Comparison of ENCODE assay signal across 18 cellular contexts in the genomic region with DNA sequence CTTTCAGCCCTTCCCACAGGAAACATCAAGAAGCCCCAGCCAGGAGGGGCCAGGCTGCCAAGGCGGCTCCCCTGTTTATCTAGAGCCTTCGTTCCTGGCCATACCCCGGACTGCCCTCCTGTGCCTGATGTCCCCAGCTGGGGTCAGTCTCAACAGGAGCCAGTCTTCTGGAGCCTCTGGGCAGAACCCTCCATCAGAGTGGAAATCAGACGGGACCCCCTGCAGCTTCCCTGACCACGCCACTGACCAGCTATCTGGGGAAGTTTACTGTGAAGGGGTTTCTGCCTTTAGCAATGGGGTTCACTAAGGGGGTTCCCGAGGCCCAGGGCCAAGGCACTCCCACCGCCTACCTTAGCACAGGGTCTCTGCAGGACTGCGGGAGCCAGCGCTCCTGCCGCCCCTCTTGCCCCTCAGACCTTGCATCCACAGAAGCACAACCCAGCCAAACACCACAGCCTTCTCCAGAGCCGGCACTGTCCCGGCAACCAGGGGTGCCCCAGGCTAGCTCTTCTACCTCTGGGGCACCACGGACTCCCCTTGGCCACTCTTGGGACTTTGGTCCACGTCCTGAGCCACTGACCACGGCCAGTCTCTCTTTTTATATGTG. TPM values are rescaled to one million over a fixed set of nuclear protein-coding genes. Genes with fewer than 3 reads are reported as not detected.
DNase-seq lines count a peak whose midpoint lies in the region; ATAC-seq, FAIRE-seq and TF ChIP-seq lines count a peak whose summit lies in the region.
"Had no signal": no experiment of that assay in that cellular context is flagged by ENCODE, and none has a peak within 500 bp of the region (broad histone marks: within the 10 kb centered on the region; RNA-seq: fewer than 3 reads in every experiment).

No MANE protein-coding gene starts in this region.

- H3K4me1 ChIP-seq in adrenal gland (replicated peaks in 1 of 2) (peaks cover 5 to 18% of the 10 kb centered on the region in 2 donors), osteoblast (ENCODE audit: insufficient read depth, low read length) (peaks cover 21% of the 10 kb centered on the region)

- intact Hi-C loops in adrenal gland (cut with DNase I), result no loop called here

- peaks cover 9% of the 10 kb centered on the region for H3K36me3 ChIP-seq in H7 (replicated peaks; ENCODE audit: control insufficient read depth, insufficient read depth, low read length)
- peaks cover 0 to 35% of the 10 kb centered on the region in 2 donors for H3K36me3 ChIP-seq in adrenal gland (replicated peaks in 1 of 2)
- H3K36me3 ChIP-seq in osteoblast (ENCODE audit: insufficient read depth, low read length), result peaks cover 43% of the 10 kb centered on the region

- ATAC-seq in GM19452 (IDR thresholded peaks at IDR 0.05; ENCODE audit: unreplicated experiment) (no peak), GM19328 (IDR thresholded peaks at IDR 0.05; ENCODE audit: unreplicated experiment) (no peak)
- ATAC-seq: GM12878 had no signal

- WGBS in adrenal gland, 4 donors, result 89 to 94% (median 91%) methylated on average over 11 to 15 of the region's 15 CpGs

- no peak for TF ChIP-seq POLR2A in adrenal gland (IDR thresholded peaks at IDR 0.05)

- H3K4me3 ChIP-seq in H7 (ENCODE audit: insufficient read depth, low read depth, low read length), result no peak overlapping the region
- H3K4me3 ChIP-seq in adrenal gland, result no peak overlapping the region
- H3K4me3 ChIP-seq in osteoblast (ENCODE audit: insufficient read depth, low read length), result no peak overlapping the region
- H3K4me3 ChIP-seq: BLaER1 treated with 17β-estradiol and CSF1 and Interleukin-3, amounts not matched to agents 10 nM and 100 nM; GM12878; GM23248 had no signal

- no peak overlapping the region for H2AFZ ChIP-seq in osteoblast (ENCODE audit: low read length)
- H2AFZ ChIP-seq: GM23248 had no signal

- H3K4me2 ChIP-seq in osteoblast (ENCODE audit: insufficient read depth, low read length), result no peak overlapping the region
- H3K4me2 ChIP-seq: KMS-11 had no signal

- H3K27me3 ChIP-seq in H7 (ENCODE audit: control insufficient read depth, insufficient read depth, low read length) (no peaks in the 10 kb centered on the region), adrenal gland (no peaks in the 10 kb centered on the region), osteoblast (ENCODE audit: insufficient read depth, low read length) (no peaks in the 10 kb centered on the region)
- H3K27me3 ChIP-seq: BLaER1 treated with 17β-estradiol and CSF1 and Interleukin-3, amounts not matched to agents 10 nM and 100 nM had no signal

- DNase-seq in activated CD8-positive, alpha-beta memory T cell treated with anti-CD3 and anti-CD28 coated beads, Interleukin-2, amount 50 U/mL, for 48 hours, result peak; percentile 47
- no peak for DNase-seq in activated CD8-positive, alpha-beta memory T cell treated with anti-CD3 and anti-CD28 coated beads for 24 hours
- DNase-seq in H7 (peak; percentile 45), adrenal gland (peak in 4 of 7 donors; percentile 15 to 53 (median 23)), osteoblast (ENCODE audit: insufficient read length, low spot score, missing footprints) (peak; percentile 67), urothelium cell line (ENCODE audit: low spot score) (no peak)
- DNase-seq: GDM1, GM23248, NCI-H1092, NCI-H2081 treated with DMSO at 0.1 percent for 48 hours, NCI-H510A, NCI-H774 had no signal

- H4K20me1 ChIP-seq in osteoblast (ENCODE audit: insufficient read depth, low read length), result peaks cover 9% of the 10 kb centered on the region

- H3K27ac ChIP-seq in adrenal gland, result no peak overlapping the region
- no peak overlapping the region for H3K27ac ChIP-seq in osteoblast (ENCODE audit: low read depth, low read length)
- H3K27ac ChIP-seq: BLaER1 treated with 17β-estradiol and CSF1 and Interleukin-3, amounts not matched to agents 10 nM and 100 nM; GM23248; KMS-11 had no signal

- TF ChIP-seq CTCF in adrenal gland (IDR thresholded peaks at IDR 0.05), result no peak
- TF ChIP-seq CTCF in osteoblast (IDR thresholded peaks at IDR 0.05; ENCODE audit: extremely low read depth, low read depth, low read length), result no peak

- FAIRE-seq in urothelium cell line (lab: Jason Lieb, UNC), result no peak
- FAIRE-seq: A204.1, GM12878 had no signal

- H3K79me2 ChIP-seq in osteoblast (ENCODE audit: insufficient read depth, low read length), result peaks cover 17% of the 10 kb centered on the region

- no peaks in the 10 kb centered on the region for H3K9me3 ChIP-seq in adrenal gland (replicated peaks in 1 of 3)
- H3K9me3 ChIP-seq in osteoblast (ENCODE audit: low read depth, low read length), result no peaks in the 10 kb centered on the region
- H3K9me3 ChIP-seq: BLaER1 treated with 17β-estradiol and CSF1 and Interleukin-3, amounts not matched to agents 10 nM and 100 nM had no signal

RNA-seq across cellular contexts. Expression of a gene that starts 3.5 kb away (rescaled TPM):
- total RNA-seq in H7 (2014; rRNA removed; shearing (Covaris generic)), result 36.8 and 38.8 TPM in 2 replicates
- 100 to 1,000 TPM; 116 to 285 (median 184) TPM for total RNA-seq in adrenal gland
- polyA plus RNA-seq in adrenal gland, result 100 to 1,000 TPM; 157 to 298 (median 284) TPM
- 46.6 and 47.4 TPM in 2 replicates for total RNA-seq in osteoblast

RNA-seq across cellular contexts. Expression of a gene that starts 16.2 kb away (rescaled TPM):
- total RNA-seq in H7 (2014; rRNA removed; shearing (Covaris generic)), result 108 and 139 TPM in 2 replicates
- total RNA-seq in adrenal gland, result 100 to 1,000 TPM in 1 of 8 donors, 10 to 100 TPM in 7; 25.1 to 105 (median 75.5) TPM
- 10 to 100 TPM; 35.6 to 75.9 (median 37.7) TPM for polyA plus RNA-seq in adrenal gland
- 33.7 and 45.1 TPM in 2 replicates for total RNA-seq in osteoblast

RNA-seq across cellular contexts. Expression of a gene that starts 43.0 kb away (rescaled TPM):
- 38.9 and 42.2 TPM in 2 replicates for total RNA-seq in H7 (2014; rRNA removed; shearing (Covaris generic))
- total RNA-seq in adrenal gland, result 1 to 10 TPM in 2 of 8 donors, under 1 TPM in 6; 0.24 to 1.5 (median 0.75) TPM
- 1 to 10 TPM in 1 of 3 donors, under 1 TPM in 2; 0.56 to 1.2 (median 0.74) TPM for polyA plus RNA-seq in adrenal gland
- total RNA-seq in osteoblast, result 0.72 and 0.88 TPM in 2 replicates

RNA-seq across cellular contexts. Expression of a gene that starts 59.3 kb away (rescaled TPM):
- total RNA-seq in H7 (2014; rRNA removed; shearing (Covaris generic)), result 7.9 and 8.2 TPM in 2 replicates
- total RNA-seq in adrenal gland (10 to 100 TPM; 31.1 to 71.8 (median 40.9) TPM), osteoblast (9.8 and 11.2 TPM in 2 replicates)
- 10 to 100 TPM; 19.9 to 26.1 (median 20.6) TPM for polyA plus RNA-seq in adrenal gland

Comparison
In these comparisons a context has a peak if more than half of its experiments do, and no peak if none do; other contexts are left out.
1. DNase-seq: peak in activated CD8-positive, alpha-beta memory T cell treated with anti-CD3 and anti-CD28 coated beads, Interleukin-2, amount 50 U/mL, for 48 hours (single experiment), H7 (single experiment), adrenal gland (4 of 7) and osteoblast (single experiment); none in activated CD8-positive, alpha-beta memory T cell treated with anti-CD3 and anti-CD28 coated beads for 24 hours (single experiment) and urothelium cell line (single experiment).
2. RNA of a gene that starts 43.0 kb away (total RNA-seq): 38.9 to 42.2 TPM in H7; 0.24 to 1.5 TPM in adrenal gland and 0.72 to 0.88 TPM in osteoblast; every median in the first group is over 10 times any median in the second.